17 cellular contexts compared by ENCODE assay signal in the genomic region with DNA sequence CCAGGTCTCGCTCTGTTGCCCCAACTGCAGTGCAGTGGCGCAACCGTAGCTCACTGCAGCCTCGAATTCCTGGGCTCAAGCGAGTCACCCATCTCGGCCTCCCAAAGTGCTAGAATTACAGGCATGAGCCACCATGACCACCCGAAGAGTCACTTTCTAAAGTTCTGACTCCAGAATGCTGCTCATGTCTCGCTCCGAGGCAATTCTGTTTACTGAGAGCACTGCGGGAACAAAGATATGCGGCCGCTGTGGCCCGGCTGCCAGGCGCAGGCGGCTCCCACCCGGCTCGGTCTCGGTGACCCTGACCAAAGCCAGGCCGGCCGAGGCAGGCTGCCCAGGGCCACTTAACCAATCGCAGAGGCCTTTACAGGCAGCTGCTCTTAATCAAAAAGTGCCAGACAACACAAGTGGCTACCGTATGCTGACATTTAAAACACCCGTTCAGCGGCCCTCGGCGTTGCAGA.
DNase-seq lines count a peak whose midpoint lies in the region; ATAC-seq, FAIRE-seq and TF ChIP-seq lines count a peak whose summit lies in the region.
"Had no signal": no experiment of that assay in that cellular context is flagged by ENCODE, and none has a peak within 500 bp of the region (broad histone marks: within the 10 kb centered on the region; RNA-seq: fewer than 3 reads in every experiment).

No MANE protein-coding gene starts in this region.

- H3K27ac Mint-ChIP-seq in effector memory CD8-positive, alpha-beta T cell = no peak overlapping the region

- H3K4me3 ChIP-seq in right cardiac atrium (ENCODE audit: low read length) = no peak overlapping the region
- no peak overlapping the region for H3K4me3 ChIP-seq in pancreas

- DNase-seq in Daoy (ENCODE audit: low read depth) = peak; percentile 50
- DNase-seq in cerebellum (ENCODE audit: low spot score) = peak; percentile 15
- peak; percentile 80 to 94 (median 93) for DNase-seq in right cardiac atrium
- DNase-seq in pancreas = no peak
- DNase-seq in effector memory CD8-positive, alpha-beta T cell = no peak
- no peak for DNase-seq in SKM-1 treated with dmso at 0.1 percent for 144 hours (lab: John Stamatoyannopoulos, UW; ENCODE audit: unreplicated experiment)
- no peak for DNase-seq in NCI-H1417 (lab: John Stamatoyannopoulos, UW)
- DNase-seq: activated CD4-positive, alpha-beta T cell treated with anti-CD3 and anti-CD28 coated beads, Interleukin-2, amount 50 U/mL, for 48 hours; activated effector memory CD4-positive, alpha-beta T cell treated with anti-CD3 and anti-CD28 coated beads, Interleukin-2, amount 50 U/mL, for 16 hours; DMS79 treated with DMSO at 0.1 percent for 48 hours; H7; NCI-H1105 treated with DMSO at 0.1 percent for 48 hours; stimulated activated CD4-positive, alpha-beta T cell treated with anti-CD3 and anti-CD28 coated beads, Interleukin-12 subunit alpha, Interleukin-12 subunit beta, amount 100 ng/mL, for 4 hours; T1000 had no signal

- H3K4me1 Mint-ChIP-seq in effector memory CD8-positive, alpha-beta T cell (ENCODE audit: low read depth in 2 of 2) = no peaks in the 10 kb centered on the region

- 42% methylated on average over 26 of the region's 26 CpGs for WGBS in right cardiac atrium
- 23 to 26% methylated on average over 26 of the region's 26 CpGs for WGBS in pancreas, 2 donors

- no peaks in the 10 kb centered on the region for H3K9me3 Mint-ChIP-seq in effector memory CD8-positive, alpha-beta T cell

- FAIRE-seq in pancreas (lab: Jason Lieb, UNC) = no peak
- FAIRE-seq: HepG2 had no signal

- H3K4me1 ChIP-seq in right cardiac atrium (ENCODE audit: control insufficient read depth, insufficient read depth, low read length) (no peaks in the 10 kb centered on the region), pancreas (no peaks in the 10 kb centered on the region)

- TF ChIP-seq CTCF in pancreas (IDR thresholded peaks at IDR 0.05) = no peak

- peaks cover 17 to 73% of the 10 kb centered on the region in 2 donors for H3K27me3 Mint-ChIP-seq in effector memory CD8-positive, alpha-beta T cell

- H3K27ac ChIP-seq in right cardiac atrium (ENCODE audit: low read length) = peak overlapping the region; percentile 57
- H3K27ac ChIP-seq in pancreas = no peak overlapping the region
- H3K27ac ChIP-seq: RWPE1 had no signal

- H3K27me3 ChIP-seq in right cardiac atrium (ENCODE audit: control insufficient read depth, insufficient read depth) = no peaks in the 10 kb centered on the region
- no peaks in the 10 kb centered on the region for H3K27me3 ChIP-seq in pancreas

- no peaks in the 10 kb centered on the region for H3K36me3 ChIP-seq in pancreas

- ATAC-seq in right cardiac atrium = peak; percentile 89 to 90
- peak in 3 of 4 donors; percentile 38 to 60 (median 57) for ATAC-seq in pancreas
- no peak for ATAC-seq in effector memory CD8-positive, alpha-beta T cell (replicated peaks)
- ATAC-seq in HG03025 (IDR thresholded peaks at IDR 0.05; ENCODE audit: low FRiP score, unreplicated experiment) = no peak
- ATAC-seq: HepG2 had no signal

- H3K4me3 Mint-ChIP-seq in effector memory CD8-positive, alpha-beta T cell = no peak overlapping the region

- intact Hi-C loops in right cardiac atrium (cut with DNase I) (no loop called here), pancreas (cut with DNase I) (no loop called here)

- peaks cover 3% of the 10 kb centered on the region for H3K36me3 Mint-ChIP-seq in effector memory CD8-positive, alpha-beta T cell (ENCODE audit: insufficient read depth)

- no peaks in the 10 kb centered on the region for H3K9me3 ChIP-seq in right cardiac atrium (ENCODE audit: control insufficient read depth, low read length)
- H3K9me3 ChIP-seq in pancreas = no peaks in the 10 kb centered on the region

Comparison
In these comparisons a context has a peak if more than half of its experiments do, and no peak if none do; other contexts are left out.
1. DNase-seq: peak in Daoy (single experiment), cerebellum (single experiment) and right cardiac atrium (3 of 3); none in pancreas (0 of 6), effector memory CD8-positive, alpha-beta T cell (0 of 3), SKM-1 treated with dmso at 0.1 percent for 144 hours (single experiment) and NCI-H1417 (0 of 3).
2. ATAC-seq: peak in right cardiac atrium (2 of 2) and pancreas (3 of 4); none in effector memory CD8-positive, alpha-beta T cell (single experiment) and HG03025 (single experiment).